ENCODE assay signal across 16 cellular contexts in genomic region chr4:112726041-112726440, GRCh38.
DNase-seq lines count a peak whose midpoint lies in the region; ATAC-seq and TF ChIP-seq lines count a peak whose summit lies in the region.
"Had no signal": no experiment of that assay in that cellular context is flagged by ENCODE, and none has a peak within 500 bp of the region (broad histone marks: within the 10 kb centered on the region; RNA-seq: fewer than 3 reads in every experiment).

No MANE protein-coding gene starts in this region.

- POLR2A ChIA-PET in PC-3 (lab: Charles Lee; ENCODE audit: unreplicated experiment): interaction anchor here (0.5 kb wide), 1 partner anchor 137 kb away, joined by 3 read pairs; no protein-coding TSS in a partner anchor

- intact Hi-C loops in PC-3 (cut with micrococcal nuclease): no loop called here

- H4K20me1 ChIP-seq in GM23338 (replicated peaks; ENCODE audit: insufficient read depth) (no peaks in the 10 kb centered on the region), PC-3 (ENCODE audit: low read length) (no peaks in the 10 kb centered on the region)

- no peaks in the 10 kb centered on the region for H3K36me3 ChIP-seq in GM23338 (ENCODE audit: insufficient read depth)
- H3K36me3 ChIP-seq in PC-3 (ENCODE audit: low read depth, low read length): no peaks in the 10 kb centered on the region

- H3K4me2 ChIP-seq in GM23338 (no peak overlapping the region), PC-3 (ENCODE audit: low read length) (no peak overlapping the region)

- no peaks in the 10 kb centered on the region for H3K9me2 ChIP-seq in GM23338 (ENCODE audit: insufficient read depth)
- no peaks in the 10 kb centered on the region for H3K9me2 ChIP-seq in PC-3 (replicated peaks; ENCODE audit: low read length)

- CTCF ChIA-PET in PC-3 (lab: Charles Lee): no interaction called here

- H3K27me3 ChIP-seq in GM23338 (ENCODE audit: insufficient read depth): no peaks in the 10 kb centered on the region
- no peaks in the 10 kb centered on the region for H3K27me3 ChIP-seq in PC-3 (ENCODE audit: low read length)

- H3K4me3 ChIP-seq in GM23338 (no peak overlapping the region), PC-3 (ENCODE audit: low read length) (no peak overlapping the region)

- in situ Hi-C loops in KBM-7 (cut with MboI; ENCODE audit: low pct_unique_long_range_greater_than_20kb, low sequenced_read_pairs): no loop called here

- H3K27ac Mint-ChIP-seq in GM23338: no peak overlapping the region
- no peak overlapping the region for H3K27ac Mint-ChIP-seq in endothelial cell (ENCODE audit: unreplicated experiment)

- peaks cover 21% of the 10 kb centered on the region for H3K36me3 Mint-ChIP-seq in GM23338 (ENCODE audit: low read depth)
- peaks cover 6% of the 10 kb centered on the region for H3K36me3 Mint-ChIP-seq in endothelial cell (ENCODE audit: low read depth, unreplicated experiment)

- H2AFZ ChIP-seq in GM23338: no peak overlapping the region
- H2AFZ ChIP-seq in PC-3 (ENCODE audit: low read length): no peak overlapping the region

- H3K79me2 ChIP-seq in GM23338 (replicated peaks; ENCODE audit: insufficient read depth) (peaks cover 77% of the 10 kb centered on the region), PC-3 (ENCODE audit: low read length) (no peaks in the 10 kb centered on the region)

- H3K4me1 ChIP-seq in GM23338 (ENCODE audit: insufficient read depth) (peaks cover 28% of the 10 kb centered on the region), PC-3 (ENCODE audit: insufficient read depth, low read length) (no peaks in the 10 kb centered on the region)

- no peak for DNase-seq in GM23338 (ENCODE audit: low spot score)
- DNase-seq in KBM-7: peak; percentile 30
- DNase-seq in PC-3: peak; percentile 49
- peak; percentile 19 for DNase-seq in myocyte (ENCODE audit: low read depth)
- DNase-seq in endothelial cell (ENCODE audit: low spot score): no peak
- DNase-seq in stimulated activated CD4-positive, alpha-beta T cell treated with anti-CD3 and anti-CD28 coated beads, Interleukin-4, amount 100 ng/mL, for 4 hours: no peak
- DNase-seq: AML-193; DMS79 treated with DMSO at 0.1 percent for 48 hours; KG1; NCI-H1417 treated with DMSO at 0.1 percent for 48 hours; NCI-H2081; NCI-H345; NCI-H526 treated with DMSO at 0.1 percent for 48 hours; NK-92 treated with Interleukin-12 subunit alpha and Interleukin-12 subunit beta, amount 100 ng/mL, for 24 hours had no signal

- TF ChIP-seq CTCF in GM23338 (conservative IDR thresholded peaks at IDR 0.05; ENCODE audit: low read depth in 2 of 2) (no peak), PC-3 (conservative IDR thresholded peaks at IDR 0.05; ENCODE audit: low read depth, low read length) (no peak), endothelial cell (IDR thresholded peaks at IDR 0.05; ENCODE audit: unreplicated experiment) (no peak)

- H3K4me3 Mint-ChIP-seq in GM23338 (no peak overlapping the region), endothelial cell (ENCODE audit: unreplicated experiment) (no peak overlapping the region)

- H3K27ac ChIP-seq in GM23338 (ENCODE audit: low read depth): peak overlapping the region; percentile 28; the same call in 1 of the 2 replicates
- no peak overlapping the region for H3K27ac ChIP-seq in PC-3 (ENCODE audit: low read length)

- H3F3A ChIP-seq in GM23338 (replicated peaks; ENCODE audit: low read depth): no peaks in the 10 kb centered on the region; the same call in 1 of the 2 replicates
- no peaks in the 10 kb centered on the region for H3F3A ChIP-seq in PC-3 (ENCODE audit: low read length, unreplicated experiment)

- ATAC-seq in GM23338 (no peak), PC-3 (peak; percentile 76), GM19351 (IDR thresholded peaks at IDR 0.05; ENCODE audit: unreplicated experiment) (no peak)
- ATAC-seq: Right ventricle myocardium inferior had no signal

- H3K9me3 Mint-ChIP-seq in GM23338 (no peaks in the 10 kb centered on the region; the same call in 2 of the 3 replicates), endothelial cell (ENCODE audit: unreplicated experiment) (no peaks in the 10 kb centered on the region)

- H3K9me3 ChIP-seq in PC-3 (ENCODE audit: low read length): no peaks in the 10 kb centered on the region

- H3K9ac ChIP-seq in PC-3 (ENCODE audit: low read length): no peak overlapping the region

- H3K27me3 Mint-ChIP-seq in GM23338 (ENCODE audit: insufficient read depth, low read depth, poor library complexity): peaks cover 11% of the 10 kb centered on the region
- peaks cover 2% of the 10 kb centered on the region for H3K27me3 Mint-ChIP-seq in endothelial cell (ENCODE audit: unreplicated experiment)

- H3K4me1 Mint-ChIP-seq in GM23338 (peaks cover 33% of the 10 kb centered on the region), endothelial cell (ENCODE audit: unreplicated experiment) (peaks cover 5% of the 10 kb centered on the region)

- BruUV-seq in PC-3 (replicated peaks; lab: Mats Ljungman, UMichigan): no TSS peak

TF ChIP-seq in GM23338, 12 proteins besides CTCF, POLR2A, EP300 and RAD21:
- TF ChIP-seq ZNF331 (CRISPR knock-in tag; IDR thresholded peaks at IDR 0.05; ENCODE audit: low read depth): no peak
- TF ChIP-seq, protein P1, sequence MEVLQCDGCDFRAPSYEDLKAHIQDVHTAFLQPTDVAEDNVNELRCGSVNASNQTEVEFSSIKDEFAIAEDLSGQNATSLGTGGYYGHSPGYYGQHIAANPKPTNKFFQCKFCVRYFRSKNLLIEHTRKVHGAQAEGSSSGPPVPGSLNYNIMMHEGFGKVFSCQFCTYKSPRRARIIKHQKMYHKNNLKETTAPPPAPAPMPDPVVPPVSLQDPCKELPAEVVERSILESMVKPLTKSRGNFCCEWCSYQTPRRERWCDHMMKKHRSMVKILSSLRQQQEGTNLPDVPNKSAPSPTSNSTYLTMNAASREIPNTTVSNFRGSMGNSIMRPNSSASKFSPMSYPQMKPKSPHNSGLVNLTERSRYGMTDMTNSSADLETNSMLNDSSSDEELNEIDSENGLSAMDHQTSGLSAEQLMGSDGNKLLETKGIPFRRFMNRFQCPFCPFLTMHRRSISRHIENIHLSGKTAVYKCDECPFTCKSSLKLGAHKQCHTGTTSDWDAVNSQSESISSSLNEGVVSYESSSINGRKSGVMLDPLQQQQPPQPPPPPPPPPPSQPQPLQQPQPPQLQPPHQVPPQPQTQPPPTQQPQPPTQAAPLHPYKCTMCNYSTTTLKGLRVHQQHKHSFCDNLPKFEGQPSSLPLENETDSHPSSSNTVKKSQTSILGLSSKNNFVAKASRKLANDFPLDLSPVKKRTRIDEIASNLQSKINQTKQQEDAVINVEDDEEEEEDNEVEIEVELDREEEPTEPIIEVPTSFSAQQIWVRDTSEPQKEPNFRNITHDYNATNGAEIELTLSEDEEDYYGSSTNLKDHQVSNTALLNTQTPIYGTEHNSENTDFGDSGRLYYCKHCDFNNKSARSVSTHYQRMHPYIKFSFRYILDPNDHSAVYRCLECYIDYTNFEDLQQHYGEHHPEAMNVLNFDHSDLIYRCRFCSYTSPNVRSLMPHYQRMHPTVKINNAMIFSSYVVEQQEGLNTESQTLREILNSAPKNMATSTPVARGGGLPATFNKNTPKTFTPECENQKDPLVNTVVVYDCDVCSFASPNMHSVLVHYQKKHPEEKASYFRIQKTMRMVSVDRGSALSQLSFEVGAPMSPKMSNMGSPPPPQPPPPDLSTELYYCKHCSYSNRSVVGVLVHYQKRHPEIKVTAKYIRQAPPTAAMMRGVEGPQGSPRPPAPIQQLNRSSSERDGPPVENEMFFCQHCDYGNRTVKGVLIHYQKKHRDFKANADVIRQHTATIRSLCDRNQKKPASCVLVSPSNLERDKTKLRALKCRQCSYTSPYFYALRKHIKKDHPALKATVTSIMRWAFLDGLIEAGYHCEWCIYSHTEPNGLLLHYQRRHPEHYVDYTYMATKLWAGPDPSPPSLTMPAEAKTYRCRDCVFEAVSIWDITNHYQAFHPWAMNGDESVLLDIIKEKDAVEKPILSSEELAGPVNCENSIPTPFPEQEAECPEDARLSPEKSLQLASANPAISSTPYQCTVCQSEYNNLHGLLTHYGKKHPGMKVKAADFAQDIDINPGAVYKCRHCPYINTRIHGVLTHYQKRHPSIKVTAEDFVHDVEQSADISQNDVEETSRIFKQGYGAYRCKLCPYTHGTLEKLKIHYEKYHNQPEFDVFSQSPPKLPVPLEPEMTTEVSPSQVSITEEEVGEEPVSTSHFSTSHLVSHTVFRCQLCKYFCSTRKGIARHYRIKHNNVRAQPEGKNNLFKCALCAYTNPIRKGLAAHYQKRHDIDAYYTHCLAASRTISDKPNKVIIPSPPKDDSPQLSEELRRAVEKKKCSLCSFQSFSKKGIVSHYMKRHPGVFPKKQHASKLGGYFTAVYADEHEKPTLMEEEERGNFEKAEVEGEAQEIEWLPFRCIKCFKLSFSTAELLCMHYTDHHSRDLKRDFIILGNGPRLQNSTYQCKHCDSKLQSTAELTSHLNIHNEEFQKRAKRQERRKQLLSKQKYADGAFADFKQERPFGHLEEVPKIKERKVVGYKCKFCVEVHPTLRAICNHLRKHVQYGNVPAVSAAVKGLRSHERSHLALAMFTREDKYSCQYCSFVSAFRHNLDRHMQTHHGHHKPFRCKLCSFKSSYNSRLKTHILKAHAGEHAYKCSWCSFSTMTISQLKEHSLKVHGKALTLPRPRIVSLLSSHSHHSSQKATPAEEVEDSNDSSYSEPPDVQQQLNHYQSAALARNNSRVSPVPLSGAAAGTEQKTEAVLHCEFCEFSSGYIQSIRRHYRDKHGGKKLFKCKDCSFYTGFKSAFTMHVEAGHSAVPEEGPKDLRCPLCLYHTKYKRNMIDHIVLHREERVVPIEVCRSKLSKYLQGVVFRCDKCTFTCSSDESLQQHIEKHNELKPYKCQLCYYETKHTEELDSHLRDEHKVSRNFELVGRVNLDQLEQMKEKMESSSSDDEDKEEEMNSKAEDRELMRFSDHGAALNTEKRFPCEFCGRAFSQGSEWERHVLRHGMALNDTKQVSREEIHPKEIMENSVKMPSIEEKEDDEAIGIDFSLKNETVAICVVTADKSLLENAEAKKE (CRISPR knock-in tag; IDR thresholded peaks at IDR 0.05): no peak
- no peak for TF ChIP-seq ETS1 (IDR thresholded peaks at IDR 0.05)
- TF ChIP-seq ZNF114 (CRISPR knock-in tag; IDR thresholded peaks at IDR 0.05): no peak
- no peak for TF ChIP-seq EZH2phosphoT487 (IDR thresholded peaks at IDR 0.05; ENCODE audit: unreplicated experiment)
- no peak for TF ChIP-seq POLR2AphosphoS5 (IDR thresholded peaks at IDR 0.05; ENCODE audit: low read depth)
- TF ChIP-seq JUNB (IDR thresholded peaks at IDR 0.05; ENCODE audit: unreplicated experiment): no peak
- TF ChIP-seq STAT1 (IDR thresholded peaks at IDR 0.05; ENCODE audit: unreplicated experiment): no peak

Comparison
In these comparisons a context has a peak if more than half of its experiments do, and no peak if none do; other contexts are left out.
1. DNase-seq: peak in KBM-7 (single experiment), PC-3 (single experiment) and myocyte (single experiment); none in GM23338 (single experiment), endothelial cell (single experiment) and stimulated activated CD4-positive, alpha-beta T cell treated with anti-CD3 and anti-CD28 coated beads, Interleukin-4, amount 100 ng/mL, for 4 hours (0 of 2).